In genomic region chr12:112854344-112854743, GRCh38 we compare ENCODE assay signal across 27 cellular contexts.
"Had no signal": no experiment of that assay in that cellular context is flagged by ENCODE, and none has a peak within 500 bp of the region (broad histone marks: within the 10 kb centered on the region; RNA-seq: fewer than 3 reads in every experiment).

No MANE protein-coding gene starts in this region.

- ATAC-seq: stimulated activated effector memory CD8-positive, alpha-beta T cell treated with anti-CD3 and anti-CD28 coated beads, Interleukin-12 subunit alpha, Interleukin-12 subunit beta, amount 100 ng/mL, for 72 hours; stimulated activated memory B cell treated with anti-CD40 and anti-IgM and Interleukin-4, amounts not matched to agents 10 μg/mL and 1 μg/mL and 100 μg/mL, for 72 hours; stimulated activated naive B cell treated with anti-CD40 and anti-IgM and Interleukin-4, amounts not matched to agents 10 μg/mL and 1 μg/mL and 100 μg/mL, for 72 hours; stimulated activated naive CD8-positive, alpha-beta T cell treated with anti-CD3 and anti-CD28 coated beads, Interleukin-15, amount 100 ng/mL, for 72 hours; stimulated activated naive CD8-positive, alpha-beta T cell treated with anti-CD3 and anti-CD28 coated beads, Interleukin-15, Interleukin-2, amounts not matched to agents 100 U/mL and 50 U/mL, for 24 hours; upper lobe of right lung had no signal

- H3K27ac ChIP-seq: stomach, suprapubic skin, testis, thoracic aorta, thyroid gland, tibial artery, tibial nerve, transverse colon, upper lobe of left lung, upper lobe of right lung, uterus, vagina had no signal

- H3K4me3 Mint-ChIP-seq: stimulated activated effector memory CD8-positive, alpha-beta T cell treated with anti-CD3 and anti-CD28 coated beads, Interleukin-12 subunit alpha, Interleukin-12 subunit beta, amount 100 ng/mL, for 72 hours; stimulated activated memory B cell treated with anti-CD40 and anti-IgM and Interleukin-4, amounts not matched to agents 10 μg/mL and 1 μg/mL and 100 μg/mL, for 72 hours; stimulated activated naive B cell treated with anti-CD40 and anti-IgM and Interleukin-4, amounts not matched to agents 10 μg/mL and 1 μg/mL and 100 μg/mL, for 72 hours; stimulated activated naive CD8-positive, alpha-beta T cell treated with anti-CD3 and anti-CD28 coated beads, Interleukin-15, amount 100 ng/mL, for 72 hours; stimulated activated naive CD8-positive, alpha-beta T cell treated with anti-CD3 and anti-CD28 coated beads, Interleukin-15, Interleukin-2, amounts not matched to agents 100 ng/mL and 50 ng/mL, for 24 hours had no signal

- H3K4me1 Mint-ChIP-seq: stimulated activated memory B cell treated with anti-CD40 and anti-IgM and Interleukin-4, amounts not matched to agents 10 μg/mL and 1 μg/mL and 100 μg/mL, for 72 hours; stimulated activated naive B cell treated with anti-CD40 and anti-IgM and Interleukin-4, amounts not matched to agents 10 μg/mL and 1 μg/mL and 100 μg/mL, for 72 hours; stimulated activated naive CD8-positive, alpha-beta T cell treated with anti-CD3 and anti-CD28 coated beads, Interleukin-15, amount 100 ng/mL, for 72 hours had no signal

- H3K27me3 ChIP-seq: testis, thyroid gland, tibial nerve, transverse colon, upper lobe of left lung, uterus, vagina had no signal

- FAIRE-seq: urothelium cell line had no signal

- H3K9me3 Mint-ChIP-seq: stimulated activated effector memory CD8-positive, alpha-beta T cell treated with anti-CD3 and anti-CD28 coated beads, Interleukin-12 subunit alpha, Interleukin-12 subunit beta, amount 100 ng/mL, for 72 hours; stimulated activated memory B cell treated with anti-CD40 and anti-IgM and Interleukin-4, amounts not matched to agents 10 μg/mL and 1 μg/mL and 100 μg/mL, for 72 hours; stimulated activated naive B cell treated with anti-CD40 and anti-IgM and Interleukin-4, amounts not matched to agents 10 μg/mL and 1 μg/mL and 100 μg/mL, for 72 hours; stimulated activated naive CD8-positive, alpha-beta T cell treated with anti-CD3 and anti-CD28 coated beads, Interleukin-15, amount 100 ng/mL, for 72 hours; stimulated activated naive CD8-positive, alpha-beta T cell treated with anti-CD3 and anti-CD28 coated beads, Interleukin-15, Interleukin-2, amounts not matched to agents 100 ng/mL and 50 ng/mL, for 24 hours had no signal

- H3K9me3 ChIP-seq: stomach, suprapubic skin, testis, thoracic aorta, thyroid gland, tibial artery, transverse colon, upper lobe of left lung, upper lobe of right lung, uterus, vagina had no signal

- H3K4me3 ChIP-seq: stomach, suprapubic skin, testis, thoracic aorta, thyroid gland, tibial artery, tibial nerve, transverse colon, upper lobe of left lung, upper lobe of right lung, uterus, vagina had no signal

- DNase-seq: stimulated activated CD4-positive, alpha-beta T cell treated with anti-CD3 and anti-CD28 coated beads, Interleukin-2, amount 100 ng/mL, for 48 hours; stimulated activated CD4-positive, alpha-beta T cell treated with anti-CD3 and anti-CD28 coated beads, Interleukin-4, amount 100 ng/mL, for 1 hour; stimulated activated CD4-positive, alpha-beta T cell treated with anti-CD3 and anti-CD28 coated beads, Interleukin-4, amount 100 ng/mL, for 24 hours; stimulated activated CD4-positive, alpha-beta T cell treated with anti-CD3 and anti-CD28 coated beads, Interleukin-4, amount 100 ng/mL, for 4 hours; stimulated activated CD8-positive, alpha-beta memory T cell treated with anti-CD3 and anti-CD28 coated beads, Interleukin-4, amount 100 ng/mL, for 48 hours; stimulated activated naive B cell treated with anti-CD40 and anti-IgM and Interleukin-4, amounts not matched to agents 10 μg/mL and 1 μg/mL and 100 μg/mL, for 72 hours; stimulated activated naive CD4-positive, alpha-beta T cell; stimulated activated naive CD4-positive, alpha-beta T cell treated with Interleukin-2 at 50 U/mL for 16 hours; stimulated activated naive CD8-positive, alpha-beta T cell treated with anti-CD3 and anti-CD28 coated beads, Interleukin-15, amount 100 ng/mL, for 72 hours; stimulated activated naive CD8-positive, alpha-beta T cell treated with anti-CD3 and anti-CD28 coated beads, Interleukin-15, Interleukin-2, amounts not matched to agents 100 U/mL and 50 U/mL, for 24 hours; stomach; substantia nigra; testis; thyroid gland; tibial artery; transverse colon; upper lobe of left lung; upper lobe of right lung; uterus had no signal

- H3K36me3 Mint-ChIP-seq: stimulated activated effector memory CD8-positive, alpha-beta T cell treated with anti-CD3 and anti-CD28 coated beads, Interleukin-12 subunit alpha, Interleukin-12 subunit beta, amount 100 ng/mL, for 72 hours; stimulated activated memory B cell treated with anti-CD40 and anti-IgM and Interleukin-4, amounts not matched to agents 10 μg/mL and 1 μg/mL and 100 μg/mL, for 72 hours; stimulated activated naive B cell treated with anti-CD40 and anti-IgM and Interleukin-4, amounts not matched to agents 10 μg/mL and 1 μg/mL and 100 μg/mL, for 72 hours had no signal

- H3K27ac Mint-ChIP-seq: stimulated activated effector memory CD8-positive, alpha-beta T cell treated with anti-CD3 and anti-CD28 coated beads, Interleukin-12 subunit alpha, Interleukin-12 subunit beta, amount 100 ng/mL, for 72 hours; stimulated activated memory B cell treated with anti-CD40 and anti-IgM and Interleukin-4, amounts not matched to agents 10 μg/mL and 1 μg/mL and 100 μg/mL, for 72 hours; stimulated activated naive CD8-positive, alpha-beta T cell treated with anti-CD3 and anti-CD28 coated beads, Interleukin-15, Interleukin-2, amounts not matched to agents 100 ng/mL and 50 ng/mL, for 24 hours had no signal

- H3K36me3 ChIP-seq: stomach, suprapubic skin, thoracic aorta, thyroid gland, tibial artery, tibial nerve, transverse colon, upper lobe of left lung, upper lobe of right lung, uterus, vagina had no signal

- H3K4me1 ChIP-seq: stomach, suprapubic skin, testis, thyroid gland, tibial artery, tibial nerve, transverse colon, upper lobe of left lung, upper lobe of right lung, uterus, vagina had no signal
